ENCODE assay signal across 17 cellular contexts in genomic region chr14:89249296-89249565, GRCh38.
DNase-seq lines count a peak whose midpoint lies in the region; FAIRE-seq and TF ChIP-seq lines count a peak whose summit lies in the region.
"Had no signal": no experiment of that assay in that cellular context is flagged by ENCODE, and none has a peak within 500 bp of the region (broad histone marks: within the 10 kb centered on the region; RNA-seq: fewer than 3 reads in every experiment).

No MANE protein-coding gene starts in this region.

- H3K79me2 ChIP-seq in mesendoderm (ENCODE audit: control insufficient read depth, insufficient read depth, low read length): peaks cover 8% of the 10 kb centered on the region

- H3K23ac ChIP-seq in mesendoderm (ENCODE audit: low read length): no peak overlapping the region

- H3K9ac ChIP-seq in mesendoderm (ENCODE audit: low read length): no peak overlapping the region

- intact Hi-C loops in Caco-2 (cut with micrococcal nuclease; ENCODE audit: unreplicated experiment): no loop called here

- peak; percentile 12 for DNase-seq in EH (ENCODE audit: low read depth)
- peak; percentile 34 for DNase-seq in M059J (ENCODE audit: low read depth)
- DNase-seq in bronchial epithelial cell (ENCODE audit: low read depth): peak; percentile 92
- peak; percentile 93 for DNase-seq in mesendoderm
- no peak for DNase-seq in NCI-H2227 (lab: John Stamatoyannopoulos, UW; ENCODE audit: unreplicated experiment)
- DNase-seq in Caco-2: no peak
- DNase-seq in stimulated activated CD4-positive, alpha-beta T cell treated with anti-CD3 and anti-CD28 coated beads, Interleukin-15, amount 100 ng/mL, for 24 hours: no peak
- no peak for DNase-seq in HEK293T (ENCODE audit: extremely low spot score)
- DNase-seq: AML-193, hypothalamus, NCI-H1092, NCI-H446 treated with DMSO at 0.1 percent for 48 hours, uterus had no signal

- no peak overlapping the region for H2AK5ac ChIP-seq in mesendoderm (ENCODE audit: low read length)

- no peak overlapping the region for H3K27ac ChIP-seq in mesendoderm (ENCODE audit: low read depth, low read length)
- H3K27ac ChIP-seq: SK-N-MC, uterus had no signal

- BruUV-seq in Caco-2 (replicated peaks; lab: Mats Ljungman, UMichigan): no TSS peak

- TF ChIP-seq CTCF in bronchial epithelial cell (IDR thresholded peaks at IDR 0.05; ENCODE audit: insufficient read depth, low read length, severe bottlenecking) (no peak), Caco-2 (IDR thresholded peaks at IDR 0.05; ENCODE audit: insufficient read depth in 1 of 2, low read depth in 1 of 2, low read length in 1 of 2, severe bottlenecking in 1 of 2, unreplicated experiment in 1 of 2) (no peak)

- no peak overlapping the region for H3K27ac Mint-ChIP-seq in Caco-2 (ENCODE audit: unreplicated experiment)
- H3K27ac Mint-ChIP-seq: stimulated activated memory B cell treated with anti-CD40 and anti-IgM and Interleukin-4, amounts not matched to agents 10 μg/mL and 1 μg/mL and 100 μg/mL, for 72 hours had no signal

- H3K18ac ChIP-seq in mesendoderm (ENCODE audit: low read length): no peak overlapping the region

- H3K27me3 ChIP-seq in bronchial epithelial cell (ENCODE audit: control insufficient read depth, insufficient read depth, low read length): no peaks in the 10 kb centered on the region
- no peaks in the 10 kb centered on the region for H3K27me3 ChIP-seq in mesendoderm (ENCODE audit: insufficient read depth, low read length, poor library complexity)
- no peaks in the 10 kb centered on the region for H3K27me3 ChIP-seq in Caco-2 (replicated peaks; ENCODE audit: control insufficient read depth, insufficient read depth, low read length)
- H3K27me3 ChIP-seq: uterus had no signal

- H4K8ac ChIP-seq in mesendoderm (ENCODE audit: low read depth, low read length): no peak overlapping the region

- no peak overlapping the region for H2BK120ac ChIP-seq in mesendoderm (ENCODE audit: low read depth, low read length)

- H2BK5ac ChIP-seq in mesendoderm (ENCODE audit: low read length): no peak overlapping the region

- H4K5ac ChIP-seq in mesendoderm (ENCODE audit: low read length): no peak overlapping the region

- no peak for FAIRE-seq in bronchial epithelial cell (lab: Jason Lieb, UNC)
- FAIRE-seq: D721Med, H54 had no signal

- H3K4me3 ChIP-seq in bronchial epithelial cell (ENCODE audit: low read depth, low read length) (no peak overlapping the region), mesendoderm (ENCODE audit: low read length) (no peak overlapping the region), Caco-2 (ENCODE audit: low read depth, low read length) (no peak overlapping the region)
- H3K4me3 ChIP-seq: SK-N-MC, uterus had no signal

- POLR2A ChIA-PET in Caco-2 (lab: Charles Lee) (no interaction called here), HEK293T (lab: Yijun Ruan, JAX) (no interaction called here)

- no CpG with 5 or more reads among the region's 4 CpGs for WGBS in mesendoderm (ENCODE audit: extremely low coverage, insufficient coverage, low lambda C conversion rate)

- peaks cover 15% of the 10 kb centered on the region for H3K4me1 Mint-ChIP-seq in Caco-2 (ENCODE audit: low read depth, unreplicated experiment)

- H3K4me1 ChIP-seq in mesendoderm (ENCODE audit: control insufficient read depth, low read depth, low read length) (peaks cover under 1% of the 10 kb centered on the region), Caco-2 (peaks cover 10% of the 10 kb centered on the region)
- H3K4me1 ChIP-seq: uterus had no signal

- H3K79me1 ChIP-seq in mesendoderm (ENCODE audit: low read length): peaks cover 14% of the 10 kb centered on the region

- H3K9me3 ChIP-seq in Caco-2: no peaks in the 10 kb centered on the region
- H3K9me3 ChIP-seq: uterus had no signal

- H3K36me3 ChIP-seq in bronchial epithelial cell (ENCODE audit: control insufficient read depth, insufficient read depth, low read length): no peaks in the 10 kb centered on the region
- H3K36me3 ChIP-seq in mesendoderm (ENCODE audit: control insufficient read depth, insufficient read depth, low read length): no peaks in the 10 kb centered on the region
- no peaks in the 10 kb centered on the region for H3K36me3 ChIP-seq in Caco-2 (ENCODE audit: control insufficient read depth, insufficient read depth, low read length)
- H3K36me3 ChIP-seq: uterus had no signal

- CTCF ChIA-PET in Caco-2 (lab: Charles Lee): no interaction called here
- CTCF ChIA-PET in HEK293T (lab: Yijun Ruan, JAX): no interaction called here

- no peak overlapping the region for H3K4ac ChIP-seq in mesendoderm (ENCODE audit: low read depth, low read length)

- H3K27me3 Mint-ChIP-seq in Caco-2 (ENCODE audit: insufficient read depth, unreplicated experiment): no peaks in the 10 kb centered on the region
- H3K27me3 Mint-ChIP-seq: stimulated activated memory B cell treated with anti-CD40 and anti-IgM and Interleukin-4, amounts not matched to agents 10 μg/mL and 1 μg/mL and 100 μg/mL, for 72 hours had no signal

- H3K56ac ChIP-seq in mesendoderm (ENCODE audit: low read length): no peak overlapping the region

- H3K4me2 ChIP-seq in mesendoderm (ENCODE audit: low read length): no peak overlapping the region

- no peaks in the 10 kb centered on the region for H3K9me3 Mint-ChIP-seq in Caco-2 (ENCODE audit: unreplicated experiment)

- H3K36me3 Mint-ChIP-seq in Caco-2 (ENCODE audit: insufficient read depth, unreplicated experiment): no peaks in the 10 kb centered on the region

- no peak overlapping the region for H3K4me3 Mint-ChIP-seq in Caco-2 (ENCODE audit: unreplicated experiment)
- H3K4me3 Mint-ChIP-seq: stimulated activated memory B cell treated with anti-CD40 and anti-IgM and Interleukin-4, amounts not matched to agents 10 μg/mL and 1 μg/mL and 100 μg/mL, for 72 hours had no signal

- H2BK15ac ChIP-seq in mesendoderm (replicated peaks; ENCODE audit: low read depth): no peak overlapping the region

TF ChIP-seq in HEK293T, 16 proteins besides CTCF, POLR2A, EP300 and RAD21:
- no peak for TF ChIP-seq FOXA1 (IDR thresholded peaks at IDR 0.05)
- no peak for TF ChIP-seq ARNT (IDR thresholded peaks at IDR 0.05)
- TF ChIP-seq CTBP1 (IDR thresholded peaks at IDR 0.05; ENCODE audit: borderline replicate concordance): no peak
- TF ChIP-seq ELF4 (IDR thresholded peaks at IDR 0.05): no peak
- no peak for TF ChIP-seq NFRKB (IDR thresholded peaks at IDR 0.05)
- no peak for TF ChIP-seq SUZ12 (IDR thresholded peaks at IDR 0.05)
- TF ChIP-seq TARDBP (IDR thresholded peaks at IDR 0.05): no peak
- TF ChIP-seq FOXK2 (IDR thresholded peaks at IDR 0.05): no peak
- TF ChIP-seq L3MBTL2 (conservative IDR thresholded peaks at IDR 0.05): no peak

Comparison
In these comparisons a context has a peak if more than half of its experiments do, and no peak if none do; other contexts are left out.
1. DNase-seq: peak in EH (single experiment), M059J (single experiment), bronchial epithelial cell (single experiment) and mesendoderm (single experiment); none in NCI-H2227 (single experiment), Caco-2 (0 of 2), stimulated activated CD4-positive, alpha-beta T cell treated with anti-CD3 and anti-CD28 coated beads, Interleukin-15, amount 100 ng/mL, for 24 hours (single experiment) and HEK293T (single experiment).